34 cellular contexts compared by ENCODE assay signal in genomic region chr1:18869847-18870246, GRCh38. TPM values are rescaled to one million over a fixed set of nuclear protein-coding genes. Genes with fewer than 3 reads are reported as not detected.
"Had no signal": no experiment of that assay in that cellular context is flagged by ENCODE, and none has a peak within 500 bp of the region (broad histone marks: within the 10 kb centered on the region; RNA-seq: fewer than 3 reads in every experiment).

No MANE protein-coding gene starts in this region.

- H3K4me2 ChIP-seq: hepatocyte, neural progenitor cell had no signal

- H3K9ac ChIP-seq: neural progenitor cell had no signal

- H3K4me1 ChIP-seq: neural progenitor cell, psoas muscle, testis had no signal

- H2AFZ ChIP-seq: hepatocyte, neural progenitor cell had no signal

- H3K9me3 ChIP-seq: gastrocnemius medialis, heart left ventricle, mucosa of descending colon, ovary, psoas muscle, sigmoid colon, testis, tibial nerve, upper lobe of left lung had no signal

- H3K27me3 ChIP-seq: gastrocnemius medialis, hepatocyte, neural progenitor cell, ovary, testis, upper lobe of left lung had no signal

- H3K9me3 Mint-ChIP-seq: dendritic cell treated with granulocyte-macrophage colony-stimulating factor and Interleukin-4, amounts not matched to agents 40 ng/mL and 50 ng/mL, for 4 days; endodermal cell; mesothelial cell of epicardium; naive B cell; natural killer cell treated with Interleukin-12 subunit alpha and Interleukin-12 subunit beta and Interleukin-15 and Interleukin-18, amount 100 ng/mL, for 72 hours; neural progenitor cell; stimulated activated effector memory CD8-positive, alpha-beta T cell treated with anti-CD3 and anti-CD28 coated beads, Interleukin-12 subunit alpha, Interleukin-12 subunit beta, amount 100 ng/mL, for 72 hours had no signal

- ATAC-seq: esophagus mucosa; gastrocnemius medialis; heart left ventricle; mucosa of descending colon; natural killer cell treated with Interleukin-12 subunit alpha and Interleukin-12 subunit beta and Interleukin-15 and Interleukin-18, amount 100 ng/mL, for 72 hours; psoas muscle; right cardiac atrium; stimulated activated effector memory CD8-positive, alpha-beta T cell treated with anti-CD3 and anti-CD28 coated beads, Interleukin-12 subunit alpha, Interleukin-12 subunit beta, amount 100 ng/mL, for 72 hours; stimulated activated naive CD8-positive, alpha-beta T cell treated with anti-CD3 and anti-CD28 coated beads, Interleukin-15, Interleukin-2, amounts not matched to agents 100 U/mL and 50 U/mL, for 24 hours had no signal

- H3K4me3 Mint-ChIP-seq: dendritic cell treated with granulocyte-macrophage colony-stimulating factor and Interleukin-4, amounts not matched to agents 40 ng/mL and 50 ng/mL, for 4 days; endodermal cell; mesothelial cell of epicardium; naive B cell; natural killer cell treated with Interleukin-12 subunit alpha and Interleukin-12 subunit beta and Interleukin-15 and Interleukin-18, amount 100 ng/mL, for 72 hours; neural progenitor cell; stimulated activated effector memory CD8-positive, alpha-beta T cell treated with anti-CD3 and anti-CD28 coated beads, Interleukin-12 subunit alpha, Interleukin-12 subunit beta, amount 100 ng/mL, for 72 hours had no signal

- H3K4me1 Mint-ChIP-seq: endodermal cell; mesothelial cell of epicardium; naive B cell; neural progenitor cell; stimulated activated effector memory CD8-positive, alpha-beta T cell treated with anti-CD3 and anti-CD28 coated beads, Interleukin-12 subunit alpha, Interleukin-12 subunit beta, amount 100 ng/mL, for 72 hours had no signal

- H3K36me3 ChIP-seq: neural progenitor cell, ovary, sigmoid colon had no signal

- H3K4me3 ChIP-seq: gastrocnemius medialis, heart left ventricle, hepatocyte, mucosa of descending colon, neural progenitor cell, ovary, psoas muscle, sigmoid colon, testis, tibial nerve, upper lobe of left lung had no signal

- H3K36me3 Mint-ChIP-seq: mesothelial cell of epicardium; naive B cell; natural killer cell treated with Interleukin-12 subunit alpha and Interleukin-12 subunit beta and Interleukin-15 and Interleukin-18, amount 100 ng/mL, for 72 hours; neural progenitor cell; stimulated activated effector memory CD8-positive, alpha-beta T cell treated with anti-CD3 and anti-CD28 coated beads, Interleukin-12 subunit alpha, Interleukin-12 subunit beta, amount 100 ng/mL, for 72 hours had no signal

- DNase-seq: effector CD8-positive, alpha-beta T cell; endodermal cell; foreskin fibroblast; gastrocnemius medialis; heart left ventricle; kidney; mesenchymal stem cell; mucosa of descending colon; naive B cell; nucleus accumbens; ovary; psoas muscle; right cardiac atrium; sigmoid colon; stimulated activated CD4-positive, alpha-beta T cell treated with anti-CD3 and anti-CD28 coated beads, Interleukin-2, amount 100 ng/mL, for 24 hours; stimulated activated CD4-positive, alpha-beta T cell treated with anti-CD3 and anti-CD28 coated beads, Interleukin-4, amount 100 ng/mL, for 24 hours; stimulated activated naive CD8-positive, alpha-beta T cell treated with anti-CD3 and anti-CD28 coated beads, Interleukin-15, Interleukin-2, amounts not matched to agents 100 U/mL and 50 U/mL, for 24 hours; substantia nigra; testis; upper lobe of left lung had no signal

- H3K27ac Mint-ChIP-seq: dendritic cell treated with granulocyte-macrophage colony-stimulating factor and Interleukin-4, amounts not matched to agents 40 ng/mL and 50 ng/mL, for 4 days; endodermal cell; mesothelial cell of epicardium; natural killer cell treated with Interleukin-12 subunit alpha and Interleukin-12 subunit beta and Interleukin-15 and Interleukin-18, amount 100 ng/mL, for 72 hours; neural progenitor cell; stimulated activated effector memory CD8-positive, alpha-beta T cell treated with anti-CD3 and anti-CD28 coated beads, Interleukin-12 subunit alpha, Interleukin-12 subunit beta, amount 100 ng/mL, for 72 hours had no signal

- H3K27ac ChIP-seq: epithelial cell of prostate, gastrocnemius medialis, heart left ventricle, hepatocyte, neural progenitor cell, ovary, psoas muscle, sigmoid colon, testis, tibial nerve, upper lobe of left lung had no signal

RNA-seq across cellular contexts. Expression of gene TAS1R2, which starts 10.4 kb away (rescaled TPM):
- total RNA-seq: endodermal cell; esophagus mucosa; gastrocnemius medialis; glomerular endothelial cell; heart left ventricle; hepatocyte; kidney; left lobe of liver; lung microvascular endothelial cell; mesothelial cell of epicardium; mucosa of descending colon; natural killer cell treated with Interleukin-12 subunit alpha and Interleukin-12 subunit beta and Interleukin-15 and Interleukin-18, amount 100 ng/mL, for 72 hours; ovary; psoas muscle; renal cortical epithelial cell; right cardiac atrium; sigmoid colon; skeletal muscle tissue; tibial nerve; upper lobe of left lung had no signal
- polyA plus RNA-seq: heart left ventricle, hepatocyte, ovary, psoas muscle, right cardiac atrium, sigmoid colon had no signal
